ENCODE assay signal across 1 cellular context in genomic region chr22:23219787-23220484, GRCh38.
TF ChIP-seq lines count a peak whose summit lies in the region.

No MANE protein-coding gene starts in this region.

TF ChIP-seq in GM12878, 131 proteins besides CTCF, POLR2A, EP300 and RAD21 (continues in another document):
- TF ChIP-seq RELB (IDR thresholded peaks at IDR 0.05; ENCODE audit: low read depth) (no peak), SRF (IDR thresholded peaks at IDR 0.05; ENCODE audit: low read depth in 2 of 2, low read length in 2 of 2) (no peak), DPF2 (IDR thresholded peaks at IDR 0.05) (peak; percentile 70), SREBF1 (IDR thresholded peaks at IDR 0.05; ENCODE audit: low read length) (no peak), JUNB (IDR thresholded peaks at IDR 0.05) (peak; percentile 39; the same call in 1 of the 2 replicates), SUZ12 (IDR thresholded peaks at IDR 0.05; ENCODE audit: unreplicated experiment) (no peak), HDGF (IDR thresholded peaks at IDR 0.05) (0 out of 2 replicates have a peak, but pooled peaks have one; percentile 29), RB1 (IDR thresholded peaks at IDR 0.05; ENCODE audit: borderline replicate concordance) (no peak), PKNOX1 (IDR thresholded peaks at IDR 0.05) (no peak), GATAD2B (conservative IDR thresholded peaks at IDR 0.05; ENCODE audit: low read depth) (no peak), MTA3 (IDR thresholded peaks at IDR 0.05; ENCODE audit: borderline replicate concordance, low read length) (no peak), IRF4 (IDR thresholded peaks at IDR 0.05; ENCODE audit: low read depth, low read length) (peak; percentile 54; the same call in 1 of the 2 replicates), MTA2 (IDR thresholded peaks at IDR 0.05; ENCODE audit: low read depth) (no peak), MYC (IDR thresholded peaks at IDR 0.05; ENCODE audit: insufficient read depth, insufficient read length, insufficient replicate concordance, low read length, severe bottlenecking) (peak; percentile 66), ASH2L (IDR thresholded peaks at IDR 0.05; ENCODE audit: borderline replicate concordance, low read depth) (no peak), SMAD1 (IDR thresholded peaks at IDR 0.05; ENCODE audit: low read depth, partially characterized antibody) (no peak), NR2C1 (IDR thresholded peaks at IDR 0.05) (no peak), ZBTB40 (IDR thresholded peaks at IDR 0.05; ENCODE audit: borderline replicate concordance) (no peak), NBN (IDR thresholded peaks at IDR 0.05) (0 out of 2 replicates have a peak, but pooled peaks have one; percentile 11), CUX1 (IDR thresholded peaks at IDR 0.05; ENCODE audit: insufficient replicate concordance, low read depth, low read length) (no peak), IKZF1 (conservative IDR thresholded peaks at IDR 0.05) (peak; percentile 28), TCF7 (IDR thresholded peaks at IDR 0.05; ENCODE audit: borderline replicate concordance) (no peak), IKZF2 (IDR thresholded peaks at IDR 0.05) (peak; percentile 6 to 26; a peak in 2 of 4 replicates), ZZZ3 (IDR thresholded peaks at IDR 0.05; ENCODE audit: control insufficient read depth, insufficient read length, low read depth) (no peak), MEF2B (IDR thresholded peaks at IDR 0.05; ENCODE audit: partially characterized antibody, poor library complexity, severe bottlenecking) (peak; percentile 90), EED (IDR thresholded peaks at IDR 0.05; ENCODE audit: low read depth) (peak; percentile 68), ZNF217 (IDR thresholded peaks at IDR 0.05) (no peak), RBBP5 (conservative IDR thresholded peaks at IDR 0.05) (no peak), TCF12 (IDR thresholded peaks at IDR 0.05; ENCODE audit: low read depth, low read length) (peak; percentile 51; the same call in 1 of the 2 replicates), BCL3 (IDR thresholded peaks at IDR 0.05; ENCODE audit: borderline replicate concordance, insufficient read depth, low read depth, low read length, poor library complexity, severe bottlenecking) (no peak), CBX5 (IDR thresholded peaks at IDR 0.05; ENCODE audit: low read depth) (no peak), MLLT1 (IDR thresholded peaks at IDR 0.05) (no peak), HDAC2 (IDR thresholded peaks at IDR 0.05) (no peak), IRF3 (IDR thresholded peaks at IDR 0.05) (no peak), YY1 (IDR thresholded peaks at IDR 0.05; ENCODE audit: low read depth, low read length) (0 out of 2 replicates have a peak, but pooled peaks have one; percentile 18), BCL11A (IDR thresholded peaks at IDR 0.05; ENCODE audit: low read depth, low read length) (peak; percentile 52; the same call in 1 of the 2 replicates), STAT1 (conservative IDR thresholded peaks at IDR 0.05) (no peak), PAX5 (IDR thresholded peaks at IDR 0.05; ENCODE audit: borderline replicate concordance, low read depth, low read length) (peak; percentile 75; the same call in 1 of the 2 replicates), NR2C2 (IDR thresholded peaks at IDR 0.05; ENCODE audit: borderline replicate concordance, control insufficient read depth, insufficient read length, low read depth) (no peak), USF1 (IDR thresholded peaks at IDR 0.05; ENCODE audit: borderline replicate concordance, extremely low read length, insufficient read depth, low read depth, low read length) (no peak), KLF5 (IDR thresholded peaks at IDR 0.05; ENCODE audit: partially characterized antibody) (no peak), CREM (IDR thresholded peaks at IDR 0.05; ENCODE audit: low read depth) (no peak)
